ENCODE assay signal across 29 cellular contexts in the genomic region with DNA sequence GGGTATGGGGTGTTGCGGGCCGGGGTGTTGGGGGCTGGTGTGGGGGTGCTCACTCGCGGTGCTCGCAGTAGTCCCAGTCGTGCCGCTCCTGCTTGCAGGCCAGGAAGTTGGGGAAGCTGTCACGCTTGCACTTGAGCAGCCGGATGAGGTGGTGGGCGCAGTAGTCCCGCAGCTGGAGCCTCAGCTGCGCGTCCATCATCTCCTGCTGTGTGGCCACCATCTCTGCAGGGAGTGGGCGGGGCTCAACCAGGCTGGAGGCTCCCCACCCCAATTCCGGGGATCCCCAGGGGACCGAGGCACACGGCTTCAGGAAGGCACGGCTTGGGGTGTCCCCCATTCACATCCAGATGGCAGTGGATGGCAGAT. TPM values are rescaled to one million over a fixed set of nuclear protein-coding genes. Genes with fewer than 3 reads are reported as not detected.
A peak's percentile ranks its signal among the peaks of the same experiment; 100 is the strongest.
DNase-seq lines count a peak whose midpoint lies in the region; ATAC-seq, FAIRE-seq and TF ChIP-seq lines count a peak whose summit lies in the region.
"Had no signal": no experiment of that assay in that cellular context is flagged by ENCODE, and none has a peak within 500 bp of the region (broad histone marks: within the 10 kb centered on the region; RNA-seq: fewer than 3 reads in every experiment).

No MANE protein-coding gene starts in this region.

- H3K79me2 ChIP-seq in K562 (ENCODE audit: control insufficient read depth, insufficient read depth, low read length): peaks cover 31% of the 10 kb centered on the region

- peak overlapping the region; percentile 17 for H3K27ac Mint-ChIP-seq in activated CD8-positive, alpha-beta memory T cell treated with anti-CD3 and anti-CD28 coated beads, Interleukin-2, amount 10 ng/mL, durations not matched to agents 7 days and 5 days
- H3K27ac Mint-ChIP-seq in stimulated activated effector memory CD8-positive, alpha-beta T cell treated with anti-CD3 and anti-CD28 coated beads, Interleukin-12 subunit alpha, Interleukin-12 subunit beta, amount 100 ng/mL, for 72 hours: peak overlapping the region; percentile 90

- TF ChIP-seq POLR2A in K562 (conservative IDR thresholded peaks at IDR 0.05): no peak

- 0 out of 2 replicates have a peak, but pooled peaks cover 9% of the 10 kb centered on the region for H4K20me1 ChIP-seq in K562 (replicated peaks; ENCODE audit: control insufficient read depth, insufficient read depth, low read length)

- no peaks in the 10 kb centered on the region for H3K9me3 ChIP-seq in K562 (replicated peaks; ENCODE audit: control insufficient read depth, insufficient read depth, low read depth, low read length)
- H3K9me3 ChIP-seq: MG63, SJCRH30 had no signal

- CTCF ChIA-PET in activated CD8-positive, alpha-beta memory T cell treated with anti-CD3 and anti-CD28 coated beads, Interleukin-2, amount 10 ng/mL, durations not matched to agents 7 days and 5 days (lab: Charles Lee): no interaction called here
- CTCF ChIA-PET in K562 (lab: Yijun Ruan, JAX; ENCODE audit: low intra/inter-chr PET ratio): no interaction called here

- no peak overlapping the region for H3K4me2 ChIP-seq in K562 (ENCODE audit: insufficient read depth, low read length)

- no peak for FAIRE-seq in K562 (lab: Jason Lieb, UNC)
- FAIRE-seq: D721Med, GM19239, H54, HTR-8/SVneo, RCC 7860 had no signal

- TF ChIP-seq EP300 in K562 (IDR thresholded peaks at IDR 0.05; ENCODE audit: low read length): no peak

- H3K9me3 Mint-ChIP-seq in activated CD8-positive, alpha-beta memory T cell treated with anti-CD3 and anti-CD28 coated beads, Interleukin-2, amount 10 ng/mL, durations not matched to agents 7 days and 5 days (ENCODE audit: low read depth): no peaks in the 10 kb centered on the region
- no peaks in the 10 kb centered on the region for H3K9me3 Mint-ChIP-seq in stimulated activated effector memory CD8-positive, alpha-beta T cell treated with anti-CD3 and anti-CD28 coated beads, Interleukin-12 subunit alpha, Interleukin-12 subunit beta, amount 100 ng/mL, for 72 hours

- no peak overlapping the region for H3K4me3 ChIP-seq in K562
- H3K4me3 ChIP-seq: MG63, SJCRH30 had no signal

- no peak for TF ChIP-seq RAD21 in K562 (CRISPR knock-in tag; conservative IDR thresholded peaks at IDR 0.05 in 1 of 2, IDR thresholded peaks at IDR 0.05 in 1 of 2)

- WGBS in K562 (ENCODE audit: insufficient coverage, low coverage, missing lambda C conversion rate): 84% methylated on average over 10 of the region's 18 CpGs

- POLR2A ChIA-PET in K562 (lab: Yijun Ruan, JAX): no interaction called here

- no peak for DNase-seq in activated CD8-positive, alpha-beta memory T cell treated with anti-CD3 and anti-CD28 coated beads, Interleukin-2, amount 10 ng/mL, durations not matched to agents 7 days and 5 days
- no peak for DNase-seq in activated CD8-positive, alpha-beta memory T cell treated with anti-CD3 and anti-CD28 coated beads for 24 hours
- DNase-seq in GM13976 (ENCODE audit: low spot score): peak; percentile 9
- no peak for DNase-seq in K562 (ENCODE audit: extremely low read depth in 1 of 4, low spot score in 3 of 4)
- DNase-seq in stimulated activated effector memory CD8-positive, alpha-beta T cell treated with anti-CD3 and anti-CD28 coated beads, Interleukin-12 subunit alpha, Interleukin-12 subunit beta, amount 100 ng/mL, for 72 hours (ENCODE audit: low spot score in 2 of 2): no peak
- DNase-seq in putamen (ENCODE audit: low spot score): no peak
- DNase-seq in activated effector memory CD4-positive, alpha-beta T cell treated with anti-CD3 and anti-CD28 coated beads, Interleukin-2, amount 50 U/mL, for 16 hours: no peak
- DNase-seq in GM10266 (ENCODE audit: extremely low spot score): no peak
- DNase-seq: 8988T, AML-193, DMS53, KG1, MG63, NCI-H1105 treated with DMSO at 0.1 percent for 48 hours, NCI-H146, NCI-H1930, NCI-H2107, NCI-H524, NCI-H774 had no signal

- H3K9ac ChIP-seq in K562 (ENCODE audit: insufficient read depth in 1 of 2, low read depth in 2 of 2, low read length in 2 of 2): no peak overlapping the region

- H3K4me1 ChIP-seq in K562 (replicated peaks in 1 of 2; ENCODE audit: control insufficient read depth in 2 of 2, insufficient read depth in 2 of 2, low read length in 2 of 2): peaks cover 15 to 83% of the 10 kb centered on the region in 2 experiments; a peak in 4 of 5 replicates

- no peak for ATAC-seq in activated CD8-positive, alpha-beta memory T cell treated with anti-CD3 and anti-CD28 coated beads, Interleukin-2, amount 10 ng/mL, durations not matched to agents 7 days and 5 days
- no peak for ATAC-seq in K562
- ATAC-seq in stimulated activated effector memory CD8-positive, alpha-beta T cell treated with anti-CD3 and anti-CD28 coated beads, Interleukin-12 subunit alpha, Interleukin-12 subunit beta, amount 100 ng/mL, for 72 hours: no peak
- ATAC-seq: SK-N-SH treated with all-trans-retinoic acid at 6 μM for 48 hours had no signal

- H3K4me3 Mint-ChIP-seq in activated CD8-positive, alpha-beta memory T cell treated with anti-CD3 and anti-CD28 coated beads, Interleukin-2, amount 10 ng/mL, durations not matched to agents 7 days and 5 days: no peak overlapping the region
- H3K4me3 Mint-ChIP-seq in stimulated activated effector memory CD8-positive, alpha-beta T cell treated with anti-CD3 and anti-CD28 coated beads, Interleukin-12 subunit alpha, Interleukin-12 subunit beta, amount 100 ng/mL, for 72 hours: peak overlapping the region; percentile 36

- H3K27me3 ChIP-seq in K562 (ENCODE audit: control insufficient read depth in 2 of 2, insufficient read depth in 2 of 2, low read length in 2 of 2): no peaks in the 10 kb centered on the region; a peak in 1 of 5 replicates
- H3K27me3 ChIP-seq: MG63, SJCRH30 had no signal

- H3K36me3 ChIP-seq in K562 (ENCODE audit: control insufficient read depth, insufficient read depth, low read length): peaks cover 63% of the 10 kb centered on the region; the same call in 2 of the 3 replicates

- TF ChIP-seq CTCF in GM13976 (IDR thresholded peaks at IDR 0.05; ENCODE audit: borderline replicate concordance, control extremely low read depth, extremely low read depth, insufficient read depth, missing control alignments) (no peak), K562 (IDR thresholded peaks at IDR 0.05 in 2 of 3, conservative IDR thresholded peaks at IDR 0.05 in 1 of 3; ENCODE audit: insufficient read depth in 2 of 3, low read depth in 1 of 3, low read length in 3 of 3) (no peak), GM10266 (IDR thresholded peaks at IDR 0.05; ENCODE audit: control insufficient read depth, insufficient read depth, low read depth, missing control alignments) (no peak)

- no peak overlapping the region for H3K27ac ChIP-seq in K562 (ENCODE audit: extremely low read depth, low read depth, low read length)
- H3K27ac ChIP-seq: C4-2B, SJCRH30 had no signal

- peaks cover 8% of the 10 kb centered on the region for H3K9me1 ChIP-seq in K562 (ENCODE audit: control insufficient read depth, insufficient read depth, low read length)

- no peaks in the 10 kb centered on the region for H3K27me3 Mint-ChIP-seq in activated CD8-positive, alpha-beta memory T cell treated with anti-CD3 and anti-CD28 coated beads, Interleukin-2, amount 10 ng/mL, durations not matched to agents 7 days and 5 days

- peaks cover 44% of the 10 kb centered on the region for H3K4me1 Mint-ChIP-seq in activated CD8-positive, alpha-beta memory T cell treated with anti-CD3 and anti-CD28 coated beads, Interleukin-2, amount 10 ng/mL, durations not matched to agents 7 days and 5 days
- peaks cover 64% of the 10 kb centered on the region for H3K4me1 Mint-ChIP-seq in stimulated activated effector memory CD8-positive, alpha-beta T cell treated with anti-CD3 and anti-CD28 coated beads, Interleukin-12 subunit alpha, Interleukin-12 subunit beta, amount 100 ng/mL, for 72 hours

- no peak overlapping the region for H2AFZ ChIP-seq in K562 (ENCODE audit: low read depth, low read length)

- H3K36me3 Mint-ChIP-seq in activated CD8-positive, alpha-beta memory T cell treated with anti-CD3 and anti-CD28 coated beads, Interleukin-2, amount 10 ng/mL, durations not matched to agents 7 days and 5 days: peaks cover 4% of the 10 kb centered on the region
- H3K36me3 Mint-ChIP-seq in stimulated activated effector memory CD8-positive, alpha-beta T cell treated with anti-CD3 and anti-CD28 coated beads, Interleukin-12 subunit alpha, Interleukin-12 subunit beta, amount 100 ng/mL, for 72 hours: peaks cover 37% of the 10 kb centered on the region

- intact Hi-C loops in K562 (cut with micrococcal nuclease): no loop called here

- no TSS peak for BruUV-seq in K562 (replicated peaks; lab: Mats Ljungman, UMichigan)

- in situ Hi-C loops in GM13976 (cut with MboI; ENCODE audit: low sequenced_read_pairs, unreplicated experiment): loop anchor here (25.0 kb wide), 2 partner anchors 321 to 546 kb away; partner anchors contain the start of genes OR7A17 and SYDE1
- in situ Hi-C loops in K562 (cut with MboI): no loop called here

RNA-seq across cellular contexts. Expression of gene NDUFB7, which starts 5.2 kb away (rescaled TPM):
- 100 to 1,000 TPM; 113 to 129 TPM for total RNA-seq in activated CD8-positive, alpha-beta memory T cell treated with anti-CD3 and anti-CD28 coated beads, Interleukin-2, amount 10 ng/mL, durations not matched to agents 7 days and 5 days
- total RNA-seq in K562 (2011; cell fraction: chromatin; rRNA removed; ENCODE audit: low replicate concordance): 5.1 and 13.9 TPM in 2 replicates
- 55.0 and 85.4 TPM in 2 replicates for total RNA-seq in K562 (2011; cell fraction: nucleolus; rRNA removed)
- total RNA-seq in K562 (2011; cell fraction: nucleoplasm; rRNA removed): 23.9 and 26.6 TPM in 2 replicates
- total RNA-seq in K562 (2014; rRNA removed) (842 and 854 TPM in 2 replicates), K562 (2014; rRNA removed; fragmentation: Illumina TruSeq; extraction: Trizol) (7.4 and 14.9 TPM in 2 replicates), K562 (2015; rRNA removed; fragmentation: Illumina TruSeq; extraction: Trizol) (227 and 243 TPM in 2 replicates), K562 (2021) (289 and 313 TPM in 2 replicates)
- polyA plus RNA-seq in K562 (2011; rRNA removed) (137 and 185 TPM in 2 replicates), K562 (2014; fragmentation: Illumina TruSeq; extraction: Trizol) (37.6 and 257 TPM in 2 replicates), K562 (2014; fragmentation: Nextera tagmentation; extraction: Ambion mirVana) (10 to 100 TPM; 31.3 to 91.8 TPM), K562 (2014; rRNA removed) (810 and 833 TPM in 2 replicates)
- 393 and 1,045 TPM in 2 replicates for polyA plus RNA-seq in K562 (2011; cell fraction: cytosol; rRNA removed)
- 125 and 147 TPM in 2 replicates for polyA plus RNA-seq in K562 (2011; cell fraction: nucleus; rRNA removed)
- 246 and 272 TPM in 2 replicates for polyA plus RNA-seq in K562 (2012)
- polyA minus RNA-seq in K562 (2011; rRNA and poly(A)+ RNA removed): 14.2 and 24.3 TPM in 2 replicates
- polyA minus RNA-seq in K562 (2011; cell fraction: cytosol; rRNA and poly(A)+ RNA removed): 76.8 and 119 TPM in 2 replicates
- 20.3 and 27.4 TPM in 2 replicates for polyA minus RNA-seq in K562 (2011; cell fraction: nucleus; rRNA and poly(A)+ RNA removed)

RNA-seq across cellular contexts. Expression of gene CLEC17A, which starts 16.2 kb away (rescaled TPM):
- total RNA-seq in activated CD8-positive, alpha-beta memory T cell treated with anti-CD3 and anti-CD28 coated beads, Interleukin-2, amount 10 ng/mL, durations not matched to agents 7 days and 5 days: not detected
- not detected in 2 replicates for total RNA-seq in K562 (2011; cell fraction: chromatin; rRNA removed; ENCODE audit: low replicate concordance)
- not detected in 2 replicates for total RNA-seq in K562 (2011; cell fraction: nucleolus; rRNA removed)
- not detected in 2 replicates for total RNA-seq in K562 (2011; cell fraction: nucleoplasm; rRNA removed)
- total RNA-seq in K562 (2014; rRNA removed) (not detected in 2 replicates), K562 (2014; rRNA removed; fragmentation: Illumina TruSeq; extraction: Trizol) (not detected in 2 replicates), K562 (2015; rRNA removed; fragmentation: Illumina TruSeq; extraction: Trizol) (not detected in 2 replicates), K562 (2021) (not detected in 2 replicates)
- polyA plus RNA-seq in K562 (2011; rRNA removed) (0.03 TPM in 1 of 2 replicates, not detected in the other), K562 (2014; fragmentation: Illumina TruSeq; extraction: Trizol) (not detected in 2 replicates), K562 (2014; fragmentation: Nextera tagmentation; extraction: Ambion mirVana) (not detected), K562 (2014; rRNA removed) (not detected in 2 replicates)
- polyA plus RNA-seq in K562 (2011; cell fraction: cytosol; rRNA removed): not detected in 2 replicates
- not detected in 2 replicates for polyA plus RNA-seq in K562 (2011; cell fraction: nucleus; rRNA removed)
- not detected in 2 replicates for polyA plus RNA-seq in K562 (2012)
- not detected in 2 replicates for polyA minus RNA-seq in K562 (2011; rRNA and poly(A)+ RNA removed)
- not detected in 2 replicates for polyA minus RNA-seq in K562 (2011; cell fraction: cytosol; rRNA and poly(A)+ RNA removed)
- polyA minus RNA-seq in K562 (2011; cell fraction: nucleus; rRNA and poly(A)+ RNA removed): not detected in 2 replicates
- total RNA-seq: Daoy, G401 had no signal

RNA-seq across cellular contexts. Expression of gene TECR, which starts 37.3 kb away (rescaled TPM):
- 100 to 1,000 TPM; 142 to 176 TPM for total RNA-seq in activated CD8-positive, alpha-beta memory T cell treated with anti-CD3 and anti-CD28 coated beads, Interleukin-2, amount 10 ng/mL, durations not matched to agents 7 days and 5 days
- 122 and 325 TPM in 2 replicates for total RNA-seq in K562 (2011; cell fraction: chromatin; rRNA removed; ENCODE audit: low replicate concordance)
- 437 and 484 TPM in 2 replicates for total RNA-seq in K562 (2011; cell fraction: nucleolus; rRNA removed)
- 307 and 324 TPM in 2 replicates for total RNA-seq in K562 (2011; cell fraction: nucleoplasm; rRNA removed)
- total RNA-seq in K562 (2014; rRNA removed) (86.0 and 158 TPM in 2 replicates), K562 (2014; rRNA removed; fragmentation: Illumina TruSeq; extraction: Trizol) (33.1 and 36.7 TPM in 2 replicates), K562 (2015; rRNA removed; fragmentation: Illumina TruSeq; extraction: Trizol) (81.9 and 91.6 TPM in 2 replicates), K562 (2021) (186 and 195 TPM in 2 replicates)
- polyA plus RNA-seq in K562 (2011; rRNA removed) (68.0 and 169 TPM in 2 replicates), K562 (2014; fragmentation: Illumina TruSeq; extraction: Trizol) (204 and 211 TPM in 2 replicates), K562 (2014; fragmentation: Nextera tagmentation; extraction: Ambion mirVana) (10 to 100 TPM; 29.3 to 73.2 TPM), K562 (2014; rRNA removed) (81.4 and 108 TPM in 2 replicates)
- 224 and 335 TPM in 2 replicates for polyA plus RNA-seq in K562 (2011; cell fraction: cytosol; rRNA removed)
- polyA plus RNA-seq in K562 (2011; cell fraction: nucleus; rRNA removed): 326 and 378 TPM in 2 replicates
- 229 and 297 TPM in 2 replicates for polyA plus RNA-seq in K562 (2012)
- polyA minus RNA-seq in K562 (2011; rRNA and poly(A)+ RNA removed): 76.6 and 95.7 TPM in 2 replicates
- 188 and 209 TPM in 2 replicates for polyA minus RNA-seq in K562 (2011; cell fraction: cytosol; rRNA and poly(A)+ RNA removed)
- polyA minus RNA-seq in K562 (2011; cell fraction: nucleus; rRNA and poly(A)+ RNA removed): 66.2 and 80.1 TPM in 2 replicates

RNA-seq across cellular contexts. Expression of gene DNAJB1, which starts 48.5 kb away (rescaled TPM):
- 100 to 1,000 TPM in 1 of 2 experiments, 10 to 100 TPM in 1; 86.0 to 103 TPM for total RNA-seq in activated CD8-positive, alpha-beta memory T cell treated with anti-CD3 and anti-CD28 coated beads, Interleukin-2, amount 10 ng/mL, durations not matched to agents 7 days and 5 days
- total RNA-seq in K562 (2011; cell fraction: chromatin; rRNA removed; ENCODE audit: low replicate concordance): 66.1 and 87.4 TPM in 2 replicates
- total RNA-seq in K562 (2011; cell fraction: nucleolus; rRNA removed): 67.0 and 68.3 TPM in 2 replicates
- total RNA-seq in K562 (2011; cell fraction: nucleoplasm; rRNA removed): 68.0 and 69.1 TPM in 2 replicates
- total RNA-seq in K562 (2014; rRNA removed): 62.1 and 71.5 TPM in 2 replicates
- 51.2 and 60.9 TPM in 2 replicates for total RNA-seq in K562 (2014; rRNA removed; fragmentation: Illumina TruSeq; extraction: Trizol)
- total RNA-seq in K562 (2015; rRNA removed; fragmentation: Illumina TruSeq; extraction: Trizol): 85.3 and 86.5 TPM in 2 replicates
- 94.8 and 99.9 TPM in 2 replicates for total RNA-seq in K562 (2021)
- 83.5 and 113 TPM in 2 replicates for polyA plus RNA-seq in K562 (2011; rRNA removed)
- polyA plus RNA-seq in K562 (2011; cell fraction: cytosol; rRNA removed): 101 TPM in 2 replicates
- polyA plus RNA-seq in K562 (2011; cell fraction: nucleus; rRNA removed): 78.2 and 79.0 TPM in 2 replicates
- 69.4 and 84.8 TPM in 2 replicates for polyA plus RNA-seq in K562 (2012)
- polyA plus RNA-seq in K562 (2014; fragmentation: Illumina TruSeq; extraction: Trizol): 78.3 and 100 TPM in 2 replicates
- polyA plus RNA-seq in K562 (2014; fragmentation: Nextera tagmentation; extraction: Ambion mirVana): 10 to 100 TPM; 13.2 to 16.2 TPM
- polyA plus RNA-seq in K562 (2014; rRNA removed): 61.7 and 79.2 TPM in 2 replicates
- 71.6 and 93.9 TPM in 2 replicates for polyA minus RNA-seq in K562 (2011; rRNA and poly(A)+ RNA removed)
- 31.4 and 40.9 TPM in 2 replicates for polyA minus RNA-seq in K562 (2011; cell fraction: cytosol; rRNA and poly(A)+ RNA removed)
- polyA minus RNA-seq in K562 (2011; cell fraction: nucleus; rRNA and poly(A)+ RNA removed): 22.5 and 40.4 TPM in 2 replicates
